In the genomic region with DNA sequence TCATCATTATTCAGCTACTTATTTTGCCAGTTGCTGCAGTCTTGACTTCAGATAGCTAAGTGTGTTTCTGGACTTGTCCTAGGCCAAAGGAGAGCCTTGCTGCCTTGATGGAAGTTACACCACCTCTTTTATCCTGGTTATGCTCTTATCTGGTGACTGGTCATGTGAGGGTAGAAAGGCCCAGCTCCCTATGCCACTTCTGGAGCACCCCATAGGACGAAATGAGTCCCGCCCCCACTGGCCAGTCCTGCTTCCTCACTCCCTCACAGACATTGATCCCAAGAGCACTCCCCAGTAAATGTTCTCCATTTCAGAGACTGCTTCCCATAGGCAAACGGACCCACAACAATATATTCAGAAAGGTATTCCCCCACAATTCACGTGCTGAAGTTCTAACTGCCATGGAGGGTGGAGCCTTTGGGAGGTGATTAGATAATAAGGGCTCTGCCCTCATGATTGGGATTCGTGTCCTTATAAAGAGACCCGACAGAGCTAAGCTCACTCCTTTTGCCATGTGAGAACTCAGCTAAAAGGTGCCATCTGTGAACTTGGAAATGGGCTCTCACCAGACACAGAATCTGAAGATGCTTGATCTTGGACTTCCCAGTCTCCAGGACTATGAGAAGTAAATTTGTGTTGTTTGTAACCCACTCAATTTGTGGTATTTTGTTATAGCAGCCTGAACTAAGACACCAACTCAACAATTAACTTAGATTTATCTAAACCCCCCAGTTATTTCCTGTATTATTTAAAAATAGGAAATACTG, we compare ENCODE assay signal across 22 cellular contexts. TPM values are rescaled to one million over a fixed set of nuclear protein-coding genes. Genes with fewer than 3 reads are reported as not detected.
"Had no signal": no experiment of that assay in that cellular context is flagged by ENCODE, and none has a peak within 500 bp of the region (broad histone marks: within the 10 kb centered on the region; RNA-seq: fewer than 3 reads in every experiment).

No MANE protein-coding gene starts in this region.

- H3K4me2 ChIP-seq: smooth muscle cell had no signal

- H3K9me3 ChIP-seq: esophagus muscularis mucosa, gastroesophageal sphincter, heart right ventricle, pancreas, thoracic aorta, upper lobe of right lung had no signal

- DNase-seq: activated B cell treated with CpG ODN at 0.5 μM for 24 hours; activated CD4-positive, alpha-beta memory T cell treated with anti-CD3 and anti-CD28 coated beads, Interleukin-2, amount 10 ng/mL, durations not matched to agents 7 days and 5 days; activated CD4-positive, alpha-beta T cell treated with anti-CD3 and anti-CD28 coated beads for 4 hours; activated CD8-positive, alpha-beta memory T cell treated with anti-CD3 and anti-CD28 coated beads, Interleukin-2, amount 10 ng/mL, durations not matched to agents 7 days and 5 days; effector CD8-positive, alpha-beta T cell; heart right ventricle; mesendoderm; naive thymus-derived CD4-positive, alpha-beta T cell; pancreas; stimulated activated CD4-positive, alpha-beta T cell treated with anti-CD3 and anti-CD28 coated beads, Interleukin-4, amount 100 ng/mL, for 24 hours; T-helper 17 cell; upper lobe of right lung had no signal

- H3K27me3 ChIP-seq: esophagus muscularis mucosa had no signal

- H3K36me3 ChIP-seq: esophagus muscularis mucosa, gastroesophageal sphincter, heart right ventricle, pancreas, thoracic aorta, upper lobe of right lung had no signal

- ATAC-seq: activated CD8-positive, alpha-beta memory T cell treated with anti-CD3 and anti-CD28 coated beads, Interleukin-2, amount 10 ng/mL, durations not matched to agents 7 days and 5 days; gastroesophageal sphincter; heart right ventricle; naive thymus-derived CD4-positive, alpha-beta T cell; pancreas; sciatic nerve; stimulated activated memory B cell treated with anti-CD40 and anti-IgM and Interleukin-4, amounts not matched to agents 10 μg/mL and 1 μg/mL and 100 μg/mL, for 72 hours; T-helper 17 cell; upper lobe of right lung had no signal

- FAIRE-seq: endothelial cell of umbilical vein, pancreas had no signal

- H3K27ac ChIP-seq: esophagus muscularis mucosa, gastroesophageal sphincter, heart right ventricle, pancreas, thoracic aorta, upper lobe of right lung had no signal

- H3K4me3 ChIP-seq: esophagus muscularis mucosa, gastroesophageal sphincter, heart right ventricle, pancreas, smooth muscle cell, thoracic aorta, upper lobe of right lung had no signal

- H3K27me3 Mint-ChIP-seq: activated B cell treated with CpG ODN at 0.5 μM for 24 hours; stimulated activated memory B cell treated with anti-CD40 and anti-IgM and Interleukin-4, amounts not matched to agents 10 μg/mL and 1 μg/mL and 100 μg/mL, for 72 hours had no signal

- H3K4me1 ChIP-seq: esophagus muscularis mucosa, gastroesophageal sphincter, heart right ventricle, upper lobe of right lung had no signal

- H3K4me1 Mint-ChIP-seq: activated B cell treated with CpG ODN at 0.5 μM for 24 hours; activated CD4-positive, alpha-beta memory T cell treated with anti-CD3 and anti-CD28 coated beads, Interleukin-2, amount 10 ng/mL, durations not matched to agents 7 days and 5 days; activated CD8-positive, alpha-beta memory T cell treated with anti-CD3 and anti-CD28 coated beads, Interleukin-2, amount 10 ng/mL, durations not matched to agents 7 days and 5 days; naive thymus-derived CD4-positive, alpha-beta T cell; stimulated activated memory B cell treated with anti-CD40 and anti-IgM and Interleukin-4, amounts not matched to agents 10 μg/mL and 1 μg/mL and 100 μg/mL, for 72 hours had no signal

- H3K27ac Mint-ChIP-seq: activated B cell treated with CpG ODN at 0.5 μM for 24 hours; activated CD4-positive, alpha-beta memory T cell treated with anti-CD3 and anti-CD28 coated beads, Interleukin-2, amount 10 ng/mL, durations not matched to agents 7 days and 5 days; activated CD8-positive, alpha-beta memory T cell treated with anti-CD3 and anti-CD28 coated beads, Interleukin-2, amount 10 ng/mL, durations not matched to agents 7 days and 5 days; activated naive CD8-positive, alpha-beta T cell; dendritic cell treated with granulocyte-macrophage colony-stimulating factor and Interleukin-4, amounts not matched to agents 40 ng/mL and 50 ng/mL, for 4 days; naive thymus-derived CD4-positive, alpha-beta T cell; stimulated activated memory B cell treated with anti-CD40 and anti-IgM and Interleukin-4, amounts not matched to agents 10 μg/mL and 1 μg/mL and 100 μg/mL, for 72 hours; T-helper 17 cell had no signal

- H3K9me3 Mint-ChIP-seq: activated B cell treated with CpG ODN at 0.5 μM for 24 hours; activated CD4-positive, alpha-beta memory T cell treated with anti-CD3 and anti-CD28 coated beads, Interleukin-2, amount 10 ng/mL, durations not matched to agents 7 days and 5 days; dendritic cell treated with granulocyte-macrophage colony-stimulating factor and Interleukin-4, amounts not matched to agents 40 ng/mL and 50 ng/mL, for 4 days; naive thymus-derived CD4-positive, alpha-beta T cell; stimulated activated memory B cell treated with anti-CD40 and anti-IgM and Interleukin-4, amounts not matched to agents 10 μg/mL and 1 μg/mL and 100 μg/mL, for 72 hours had no signal

- H3K4me3 Mint-ChIP-seq: activated B cell treated with CpG ODN at 0.5 μM for 24 hours; activated CD4-positive, alpha-beta memory T cell treated with anti-CD3 and anti-CD28 coated beads, Interleukin-2, amount 10 ng/mL, durations not matched to agents 7 days and 5 days; activated CD8-positive, alpha-beta memory T cell treated with anti-CD3 and anti-CD28 coated beads, Interleukin-2, amount 10 ng/mL, durations not matched to agents 7 days and 5 days; activated naive CD8-positive, alpha-beta T cell; dendritic cell treated with granulocyte-macrophage colony-stimulating factor and Interleukin-4, amounts not matched to agents 40 ng/mL and 50 ng/mL, for 4 days; naive thymus-derived CD4-positive, alpha-beta T cell; stimulated activated memory B cell treated with anti-CD40 and anti-IgM and Interleukin-4, amounts not matched to agents 10 μg/mL and 1 μg/mL and 100 μg/mL, for 72 hours; T-helper 17 cell had no signal

- H3K36me3 Mint-ChIP-seq: activated CD8-positive, alpha-beta memory T cell treated with anti-CD3 and anti-CD28 coated beads, Interleukin-2, amount 10 ng/mL, durations not matched to agents 7 days and 5 days; activated naive CD8-positive, alpha-beta T cell; naive thymus-derived CD4-positive, alpha-beta T cell; stimulated activated memory B cell treated with anti-CD40 and anti-IgM and Interleukin-4, amounts not matched to agents 10 μg/mL and 1 μg/mL and 100 μg/mL, for 72 hours had no signal

RNA-seq across cellular contexts. Expression of a gene that starts 21.5 kb away (rescaled TPM):
- total RNA-seq: activated B cell treated with CpG ODN at 0.5 μM for 24 hours; activated CD4-positive, alpha-beta memory T cell treated with anti-CD3 and anti-CD28 coated beads, Interleukin-2, amount 10 ng/mL, durations not matched to agents 7 days and 5 days; activated CD8-positive, alpha-beta memory T cell treated with anti-CD3 and anti-CD28 coated beads, Interleukin-2, amount 10 ng/mL, durations not matched to agents 7 days and 5 days; endothelial cell of umbilical vein; naive thymus-derived CD4-positive, alpha-beta T cell; T-helper 17 cell had no signal
- polyA plus RNA-seq: endothelial cell of umbilical vein; naive thymus-derived CD4-positive, alpha-beta T cell had no signal

RNA-seq across cellular contexts. Expression of a gene that starts 45.9 kb away (rescaled TPM):
- total RNA-seq: activated B cell treated with CpG ODN at 0.5 μM for 24 hours; activated CD4-positive, alpha-beta memory T cell treated with anti-CD3 and anti-CD28 coated beads, Interleukin-2, amount 10 ng/mL, durations not matched to agents 7 days and 5 days; activated CD8-positive, alpha-beta memory T cell treated with anti-CD3 and anti-CD28 coated beads, Interleukin-2, amount 10 ng/mL, durations not matched to agents 7 days and 5 days; cerebellum; endothelial cell of umbilical vein; T-helper 17 cell; thoracic aorta had no signal
- polyA plus RNA-seq: endothelial cell of umbilical vein, smooth muscle cell had no signal
